In the genomic region with DNA sequence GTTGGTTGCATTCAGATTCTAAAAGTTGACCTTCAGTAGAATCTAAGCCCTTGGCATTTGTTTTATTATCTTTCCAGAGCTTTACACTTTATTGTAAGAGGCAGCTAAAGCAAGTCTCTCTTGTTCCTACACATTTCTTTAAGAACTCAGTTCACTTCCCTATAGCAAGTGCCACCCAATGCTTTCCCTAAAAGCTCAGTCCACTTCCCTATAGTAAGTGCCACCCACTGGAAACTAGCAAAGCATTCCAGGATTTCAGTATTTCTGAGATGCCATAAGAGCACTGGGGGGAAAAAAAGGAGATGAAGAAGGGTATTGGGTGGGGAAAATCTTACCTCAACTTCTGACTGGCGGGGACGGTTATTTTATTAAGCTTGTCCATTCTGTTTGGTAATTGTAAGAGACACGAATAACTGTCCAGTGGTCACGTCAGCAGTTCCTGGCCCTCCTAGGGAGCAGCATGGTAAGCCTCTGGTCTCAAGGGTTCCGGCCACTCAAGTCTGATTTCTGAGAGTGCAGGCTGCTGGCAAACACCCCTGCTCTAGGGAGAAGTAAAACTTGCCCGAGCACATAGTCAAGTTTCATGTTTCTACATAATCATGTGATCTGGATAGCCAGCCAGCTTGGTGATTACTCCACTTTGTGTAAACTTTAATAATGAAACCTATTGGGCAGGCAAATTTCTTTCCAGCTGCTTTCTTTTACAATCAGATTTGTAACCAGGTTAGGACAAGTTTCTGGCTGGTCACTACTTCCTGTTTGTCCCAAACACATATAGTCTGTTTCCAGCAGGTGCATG, we compare ENCODE assay signal across 8 cellular contexts. TPM values are rescaled to one million over a fixed set of nuclear protein-coding genes. Genes with fewer than 3 reads are reported as not detected.
DNase-seq lines count a peak whose midpoint lies in the region; ATAC-seq and TF ChIP-seq lines count a peak whose summit lies in the region.

A gene (minus strand): TSS at position 553 of the 799 bp plus-strand sequence. CDS start 171 bp downstream, at position 382.

- H3K9me3 ChIP-seq in lower lobe of right lung = no peaks in the 10 kb centered on the region

- H3K36me3 ChIP-seq in lower lobe of right lung (no peaks in the 10 kb centered on the region), brain microvascular endothelial cell (replicated peaks) (no peaks in the 10 kb centered on the region)

- H3K36me3 Mint-ChIP-seq in activated B cell treated with CpG ODN at 0.5 μM for 24 hours (ENCODE audit: low read depth) = peaks cover 48% of the 10 kb centered on the region
- H3K36me3 Mint-ChIP-seq in activated CD4-positive, alpha-beta T cell treated with anti-CD3 and anti-CD28 coated beads for 36 hours (ENCODE audit: low read depth) = no peaks in the 10 kb centered on the region

- in situ Hi-C loops in brain microvascular endothelial cell (cut with HindIII; ENCODE audit: low pct_ligation_motif_present, low sequenced_read_pairs) = no loop called here

- no peak for TF ChIP-seq CTCF in activated B cell treated with CpG ODN at 0.5 μM for 24 hours (IDR thresholded peaks at IDR 0.05)
- no peak for TF ChIP-seq CTCF in lower lobe of right lung (IDR thresholded peaks at IDR 0.05)
- TF ChIP-seq CTCF in brain microvascular endothelial cell (IDR thresholded peaks at IDR 0.05; ENCODE audit: low read depth, low read length, missing control alignments) = no peak

- H3K9me3 Mint-ChIP-seq in activated B cell treated with CpG ODN at 0.5 μM for 24 hours = no peaks in the 10 kb centered on the region
- no peaks in the 10 kb centered on the region for H3K9me3 Mint-ChIP-seq in activated CD4-positive, alpha-beta T cell treated with anti-CD3 and anti-CD28 coated beads for 36 hours (ENCODE audit: low read depth)

- peak; percentile 64 for ATAC-seq in HG03139 (IDR thresholded peaks at IDR 0.05; ENCODE audit: unreplicated experiment)
- peak; percentile 56 for ATAC-seq in activated B cell treated with CpG ODN at 0.5 μM for 24 hours (ENCODE audit: low read depth)
- peak; percentile 97 to 98 for ATAC-seq in lower lobe of right lung
- no peak for ATAC-seq in activated CD4-positive, alpha-beta T cell treated with anti-CD3 and anti-CD28 coated beads for 36 hours

- CTCF ChIA-PET in activated B cell treated with CpG ODN at 0.5 μM for 24 hours (lab: Charles Lee) = interaction anchor here (0.6 to 5.6 kb wide), 6 partner anchors 15 to 254 kb away, joined by 3 to 90 read pairs (median 14); no protein-coding TSS in a partner anchor
- CTCF ChIA-PET in activated CD4-positive, alpha-beta T cell treated with anti-CD3 and anti-CD28 coated beads for 36 hours (lab: Charles Lee) = interaction anchor here (0.5 to 1.4 kb wide), 7 partner anchors 20 to 890 kb away, joined by 3 to 6 read pairs (median 3); no protein-coding TSS in a partner anchor

- H3K27me3 ChIP-seq in lower lobe of right lung (ENCODE audit: low read depth) = no peaks in the 10 kb centered on the region
- H3K27me3 ChIP-seq in brain microvascular endothelial cell (replicated peaks) = no peaks in the 10 kb centered on the region

- H3K27ac ChIP-seq in lower lobe of right lung = peak within 1 kb of the TSS; percentile 77
- no peak within 1 kb of the TSS for H3K27ac ChIP-seq in brain microvascular endothelial cell

- H3K27me3 Mint-ChIP-seq in activated B cell treated with CpG ODN at 0.5 μM for 24 hours = no peaks in the 10 kb centered on the region
- H3K27me3 Mint-ChIP-seq in activated CD4-positive, alpha-beta T cell treated with anti-CD3 and anti-CD28 coated beads for 36 hours = peaks cover 9% of the 10 kb centered on the region

- peaks cover 81% of the 10 kb centered on the region for H3K4me1 Mint-ChIP-seq in activated B cell treated with CpG ODN at 0.5 μM for 24 hours
- peaks cover 5% of the 10 kb centered on the region for H3K4me1 Mint-ChIP-seq in activated CD4-positive, alpha-beta T cell treated with anti-CD3 and anti-CD28 coated beads for 36 hours

- H3K4me3 ChIP-seq in lower lobe of right lung = peak within 1 kb of the TSS; percentile 24
- H3K4me3 ChIP-seq in brain microvascular endothelial cell (ENCODE audit: low read depth, low read length) = no peak within 1 kb of the TSS

- intact Hi-C loops in activated B cell treated with CpG ODN at 0.5 μM for 24 hours (cut with micrococcal nuclease) (loop anchor here (1.0 to 10.0 kb wide), 4 partner anchors 8 to 434 kb away; no protein-coding TSS in a partner anchor), lower lobe of right lung (cut with DNase I) (no loop called here)
- intact Hi-C loops in activated CD4-positive, alpha-beta T cell treated with anti-CD3 and anti-CD28 coated beads for 36 hours (cut with DNase I, micrococcal nuclease) = no loop called here

- H3K4me1 ChIP-seq in lower lobe of right lung = peaks cover 18% of the 10 kb centered on the region

- peak; percentile 70 for DNase-seq in Ammon's horn (ENCODE audit: low spot score)
- peak; percentile 34 for DNase-seq in GM19238 (ENCODE audit: insufficient read length, low spot score)
- DNase-seq in activated B cell treated with CpG ODN at 0.5 μM for 24 hours = peak; percentile 40
- DNase-seq in lower lobe of right lung = peak; percentile 87
- DNase-seq in SHP77 treated with DMSO at 0.1 percent for 48 hours (lab: John Stamatoyannopoulos, UW) = no peak
- DNase-seq in brain microvascular endothelial cell = no peak
- no peak for DNase-seq in activated CD4-positive, alpha-beta T cell treated with anti-CD3 and anti-CD28 coated beads for 36 hours

- POLR2A ChIA-PET in activated B cell treated with CpG ODN at 0.5 μM for 24 hours (lab: Charles Lee) = interaction anchor here (0.5 to 8.2 kb wide), 20 partner anchors 10 to 1864 kb away, joined by 3 to 344 read pairs (median 6); a partner anchor contains a TSS
- POLR2A ChIA-PET in activated CD4-positive, alpha-beta T cell treated with anti-CD3 and anti-CD28 coated beads for 36 hours (lab: Charles Lee) = no interaction called here

- H3K27ac Mint-ChIP-seq in activated B cell treated with CpG ODN at 0.5 μM for 24 hours = peak within 1 kb of the TSS; percentile 98
- no peak within 1 kb of the TSS for H3K27ac Mint-ChIP-seq in activated CD4-positive, alpha-beta T cell treated with anti-CD3 and anti-CD28 coated beads for 36 hours

- H3K4me3 Mint-ChIP-seq in activated B cell treated with CpG ODN at 0.5 μM for 24 hours = peak within 1 kb of the TSS; percentile 91
- H3K4me3 Mint-ChIP-seq in activated CD4-positive, alpha-beta T cell treated with anti-CD3 and anti-CD28 coated beads for 36 hours = no peak within 1 kb of the TSS

RNA-seq across cellular contexts. Expression of the gene that starts here (rescaled TPM):
- total RNA-seq in activated B cell treated with CpG ODN at 0.5 μM for 24 hours = 238 and 267 TPM in 2 replicates
- total RNA-seq in lower lobe of right lung = 11.2 TPM
- not detected for total RNA-seq in activated CD4-positive, alpha-beta T cell treated with anti-CD3 and anti-CD28 coated beads for 36 hours

Comparison
In these comparisons a context has a peak if more than half of its experiments do, and no peak if none do; other contexts are left out.
1. RNA of the gene that starts here (total RNA-seq): 238 to 267 TPM in activated B cell treated with CpG ODN at 0.5 μM for 24 hours; 11.2 TPM in lower lobe of right lung (single experiment) and not detected in activated CD4-positive, alpha-beta T cell treated with anti-CD3 and anti-CD28 coated beads for 36 hours; every median in the first group is over 10 times any median in the second.
2. DNase-seq: peak in Ammon's horn (single experiment), GM19238 (single experiment), activated B cell treated with CpG ODN at 0.5 μM for 24 hours (single experiment) and lower lobe of right lung (single experiment); none in SHP77 treated with DMSO at 0.1 percent for 48 hours (single experiment), brain microvascular endothelial cell (single experiment) and activated CD4-positive, alpha-beta T cell treated with anti-CD3 and anti-CD28 coated beads for 36 hours (single experiment).